12 cellular contexts compared by ENCODE assay signal in genomic region chr5:95619096-95619495, GRCh38. TPM values are rescaled to one million over a fixed set of nuclear protein-coding genes. Genes with fewer than 3 reads are reported as not detected.
DNase-seq lines count a peak whose midpoint lies in the region; ATAC-seq and TF ChIP-seq lines count a peak whose summit lies in the region.
"Had no signal": no experiment of that assay in that cellular context is flagged by ENCODE, and none has a peak within 500 bp of the region (broad histone marks: within the 10 kb centered on the region; RNA-seq: fewer than 3 reads in every experiment).

No MANE protein-coding gene starts in this region.

- intact Hi-C loops in colonic mucosa (cut with DNase I), result no loop called here

- no peaks in the 10 kb centered on the region for H3K27me3 ChIP-seq in colonic mucosa

- peaks cover 66% of the 10 kb centered on the region for H3K4me1 Mint-ChIP-seq in activated T-cell treated with anti-CD3 and anti-CD28 coated beads, Interleukin-2, amount 50 U/mL, for 4 hours (ENCODE audit: low read depth)
- H3K4me1 Mint-ChIP-seq in activated T-helper 17 cell treated with anti-CD3 and anti-CD28 coated beads, Interleukin-2, amount 50 U/mL, for 72 hours, result peaks cover 43% of the 10 kb centered on the region
- peaks cover 26% of the 10 kb centered on the region for H3K4me1 Mint-ChIP-seq in stimulated activated memory B cell treated with anti-CD40 and anti-IgM and Interleukin-4, amounts not matched to agents 10 μg/mL and 1 μg/mL and 100 μg/mL, for 72 hours

- no peaks in the 10 kb centered on the region for H3K9me3 ChIP-seq in colonic mucosa

- H3K4me3 ChIP-seq in fibroblast of pulmonary artery (replicated peaks; ENCODE audit: low read depth, low read length), result peak overlapping the region; percentile 54
- no peak overlapping the region for H3K4me3 ChIP-seq in colonic mucosa

- TF ChIP-seq CTCF in fibroblast of pulmonary artery (IDR thresholded peaks at IDR 0.05; ENCODE audit: low read length, missing control alignments) (no peak), colonic mucosa (IDR thresholded peaks at IDR 0.05) (no peak)

- H3K36me3 ChIP-seq in colonic mucosa, result no peaks in the 10 kb centered on the region

- H3K36me3 Mint-ChIP-seq in activated T-cell treated with anti-CD3 and anti-CD28 coated beads, Interleukin-2, amount 50 U/mL, for 4 hours (ENCODE audit: insufficient read depth), result no peaks in the 10 kb centered on the region
- peaks cover 13% of the 10 kb centered on the region for H3K36me3 Mint-ChIP-seq in activated T-helper 17 cell treated with anti-CD3 and anti-CD28 coated beads, Interleukin-2, amount 50 U/mL, for 72 hours (ENCODE audit: low read depth)
- H3K36me3 Mint-ChIP-seq in stimulated activated memory B cell treated with anti-CD40 and anti-IgM and Interleukin-4, amounts not matched to agents 10 μg/mL and 1 μg/mL and 100 μg/mL, for 72 hours, result peaks cover 3% of the 10 kb centered on the region

- H3K27ac Mint-ChIP-seq in activated T-helper 17 cell treated with anti-CD3 and anti-CD28 coated beads, Interleukin-2, amount 50 U/mL, for 72 hours, result peak overlapping the region; percentile 83
- H3K27ac Mint-ChIP-seq in stimulated activated memory B cell treated with anti-CD40 and anti-IgM and Interleukin-4, amounts not matched to agents 10 μg/mL and 1 μg/mL and 100 μg/mL, for 72 hours, result peak overlapping the region; percentile 69

- H3K27ac ChIP-seq in colonic mucosa, result no peak overlapping the region
- H3K27ac ChIP-seq: epithelial cell of prostate had no signal

- H3K4me1 ChIP-seq in colonic mucosa, result peaks cover 4% of the 10 kb centered on the region

- H3K27me3 Mint-ChIP-seq in activated T-cell treated with anti-CD3 and anti-CD28 coated beads, Interleukin-2, amount 50 U/mL, for 4 hours (ENCODE audit: low read depth), result no peaks in the 10 kb centered on the region
- no peaks in the 10 kb centered on the region for H3K27me3 Mint-ChIP-seq in activated T-helper 17 cell treated with anti-CD3 and anti-CD28 coated beads, Interleukin-2, amount 50 U/mL, for 72 hours
- H3K27me3 Mint-ChIP-seq in stimulated activated memory B cell treated with anti-CD40 and anti-IgM and Interleukin-4, amounts not matched to agents 10 μg/mL and 1 μg/mL and 100 μg/mL, for 72 hours, result no peaks in the 10 kb centered on the region

- DNase-seq in activated T-cell treated with anti-CD3 and anti-CD28 coated beads, Interleukin-2, amount 50 U/mL, for 4 hours, result no peak
- no peak for DNase-seq in activated T-cell treated with anti-CD3 and anti-CD28 coated beads, Interleukin-2, amount 50 U/mL, for 1 hour
- peak; percentile 86 for DNase-seq in fibroblast of pulmonary artery (ENCODE audit: low read depth)
- no peak for DNase-seq in NCI-H69 (lab: John Stamatoyannopoulos, UW)
- no peak for DNase-seq in colonic mucosa
- DNase-seq: KBM-7; NCI-H2171; stimulated activated CD4-positive, alpha-beta T cell treated with anti-CD3 and anti-CD28 coated beads, Interleukin-15, amount 100 ng/mL, for 24 hours had no signal

- ATAC-seq in activated T-cell treated with anti-CD3 and anti-CD28 coated beads, Interleukin-2, amount 50 U/mL, for 4 hours, result no peak
- no peak for ATAC-seq in activated T-helper 17 cell treated with anti-CD3 and anti-CD28 coated beads, Interleukin-2, amount 50 U/mL, for 72 hours (replicated peaks)
- ATAC-seq in stimulated activated memory B cell treated with anti-CD40 and anti-IgM and Interleukin-4, amounts not matched to agents 10 μg/mL and 1 μg/mL and 100 μg/mL, for 72 hours, result no peak
- ATAC-seq in GM18520 (IDR thresholded peaks at IDR 0.05; ENCODE audit: unreplicated experiment), result no peak

- H3K9ac ChIP-seq in colonic mucosa (ENCODE audit: low read depth in 2 of 2, low read length in 2 of 2), result peak overlapping the region in 1 of 2 donors; percentile 72

- H3K9me3 Mint-ChIP-seq in activated T-cell treated with anti-CD3 and anti-CD28 coated beads, Interleukin-2, amount 50 U/mL, for 4 hours, result peaks cover under 1% of the 10 kb centered on the region
- H3K9me3 Mint-ChIP-seq in activated T-helper 17 cell treated with anti-CD3 and anti-CD28 coated beads, Interleukin-2, amount 50 U/mL, for 72 hours, result peaks cover 1% of the 10 kb centered on the region
- H3K9me3 Mint-ChIP-seq in stimulated activated memory B cell treated with anti-CD40 and anti-IgM and Interleukin-4, amounts not matched to agents 10 μg/mL and 1 μg/mL and 100 μg/mL, for 72 hours, result no peaks in the 10 kb centered on the region

- peak overlapping the region; percentile 87 for H3K4me3 Mint-ChIP-seq in activated T-cell treated with anti-CD3 and anti-CD28 coated beads, Interleukin-2, amount 50 U/mL, for 4 hours
- peak overlapping the region; percentile 88 for H3K4me3 Mint-ChIP-seq in activated T-helper 17 cell treated with anti-CD3 and anti-CD28 coated beads, Interleukin-2, amount 50 U/mL, for 72 hours
- H3K4me3 Mint-ChIP-seq in stimulated activated memory B cell treated with anti-CD40 and anti-IgM and Interleukin-4, amounts not matched to agents 10 μg/mL and 1 μg/mL and 100 μg/mL, for 72 hours, result no peak overlapping the region

RNA-seq across cellular contexts. Expression of gene GPR150, which starts 0.8 kb away (rescaled TPM):
- under 1 TPM; 0.53 to 0.57 (median 0.55) TPM for total RNA-seq in activated T-cell treated with anti-CD3 and anti-CD28 coated beads, Interleukin-2, amount 50 U/mL, for 4 hours
- total RNA-seq in activated T-helper 17 cell treated with anti-CD3 and anti-CD28 coated beads, Interleukin-2, amount 50 U/mL, for 72 hours, result under 1 TPM; 0.35 to 0.61 TPM
- under 1 TPM; 0.27 to 0.52 TPM for total RNA-seq in colonic mucosa

RNA-seq across cellular contexts. Expression of gene RFESD, which starts 27.5 kb away (rescaled TPM):
- total RNA-seq in activated T-cell treated with anti-CD3 and anti-CD28 coated beads, Interleukin-2, amount 50 U/mL, for 4 hours, result 1 to 10 TPM; 3.2 to 5.4 (median 5.1) TPM
- 1 to 10 TPM; 4.2 to 9.3 TPM for total RNA-seq in activated T-helper 17 cell treated with anti-CD3 and anti-CD28 coated beads, Interleukin-2, amount 50 U/mL, for 72 hours
- total RNA-seq in colonic mucosa, result 1 to 10 TPM in 1 of 2 donors, under 1 TPM in 1; 0.89 to 2.0 TPM
